Comparison of ENCODE assay signal across 10 cellular contexts in genomic region chr5:161966544-161966943, GRCh38.
DNase-seq lines count a peak whose midpoint lies in the region; ATAC-seq and TF ChIP-seq lines count a peak whose summit lies in the region.
"Had no signal": no experiment of that assay in that cellular context is flagged by ENCODE, and none has a peak within 500 bp of the region (broad histone marks: within the 10 kb centered on the region; RNA-seq: fewer than 3 reads in every experiment).

No MANE protein-coding gene starts in this region.

- TF ChIP-seq EP300 in stomach (IDR thresholded peaks at IDR 0.05) = no peak

- TF ChIP-seq POLR2A in stomach (IDR thresholded peaks at IDR 0.05) = no peak

- no peaks in the 10 kb centered on the region for H3K4me1 ChIP-seq in stomach

- ATAC-seq in GM19023 (IDR thresholded peaks at IDR 0.05; ENCODE audit: unreplicated experiment) = no peak

- TF ChIP-seq CTCF in stomach (IDR thresholded peaks at IDR 0.05) = no peak

- DNase-seq in NCI-H1436 (lab: John Stamatoyannopoulos, UW) (peak; percentile 54), NCI-H1436 treated with DMSO at 0.1 percent for 48 hours (lab: John Stamatoyannopoulos, UW) (no peak), NCI-H460 (ENCODE audit: extremely low read depth, low read depth) (peak; percentile 1), cerebellum (ENCODE audit: low spot score) (peak; percentile 62), renal cortical epithelial cell (ENCODE audit: low read depth) (peak; percentile 26), stomach (no peak)
- no peak for DNase-seq in activated CD8-positive, alpha-beta memory T cell treated with anti-CD3 and anti-CD28 coated beads for 24 hours
- DNase-seq: activated effector memory CD4-positive, alpha-beta T cell treated with Interleukin-2 at 50 U/mL for 16 hours; erythroblast had no signal

- WGBS in stomach, 5 donors = 6 to 8% (median 7%) methylated on average over 3 of the region's 3 CpGs

- no peaks in the 10 kb centered on the region for H3K27me3 ChIP-seq in stomach

- intact Hi-C loops in stomach (cut with DNase I; ENCODE audit: low total_unique reads) = no loop called here

- no peaks in the 10 kb centered on the region for H3K9me3 ChIP-seq in stomach

- H3K4me3 ChIP-seq in stomach = no peak overlapping the region

- no peaks in the 10 kb centered on the region for H3K36me3 ChIP-seq in stomach

- no peak overlapping the region for H3K27ac ChIP-seq in stomach

Comparison
In these comparisons a context has a peak if more than half of its experiments do, and no peak if none do; other contexts are left out.
1. DNase-seq: peak in NCI-H1436 (single experiment), NCI-H460 (single experiment), cerebellum (single experiment) and renal cortical epithelial cell (single experiment); none in NCI-H1436 treated with DMSO at 0.1 percent for 48 hours (single experiment), stomach (single experiment) and activated CD8-positive, alpha-beta memory T cell treated with anti-CD3 and anti-CD28 coated beads for 24 hours (single experiment).